ENCODE assay signal across 22 cellular contexts in the genomic region with DNA sequence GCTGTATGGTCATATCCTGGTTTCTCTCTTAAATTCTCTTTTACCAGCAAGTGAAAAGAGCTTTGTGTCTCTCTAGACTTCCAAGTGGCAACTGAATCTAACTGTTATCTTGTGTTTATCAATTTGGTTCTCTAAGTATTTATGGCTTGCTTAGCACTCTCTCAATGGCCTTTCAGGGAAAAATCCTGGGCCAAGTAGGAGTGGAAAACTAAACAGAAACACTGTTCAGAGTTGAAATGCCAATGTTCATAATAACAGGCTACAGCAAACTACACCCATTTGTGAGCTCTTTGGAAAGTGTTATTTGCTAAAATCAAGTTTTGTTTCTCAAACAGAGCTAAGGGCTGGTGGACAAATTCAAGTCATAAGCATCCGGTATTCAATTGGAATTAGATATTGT. TPM values are rescaled to one million over a fixed set of nuclear protein-coding genes. Genes with fewer than 3 reads are reported as not detected.
A peak's percentile ranks its signal among the peaks of the same experiment; 100 is the strongest.
DNase-seq lines count a peak whose midpoint lies in the region; TF ChIP-seq lines count a peak whose summit lies in the region.
"Had no signal": no experiment of that assay in that cellular context is flagged by ENCODE, and none has a peak within 500 bp of the region (broad histone marks: within the 10 kb centered on the region; RNA-seq: fewer than 3 reads in every experiment).

No MANE protein-coding gene starts in this region.

- no peaks in the 10 kb centered on the region for H3K36me3 ChIP-seq in rectal smooth muscle tissue (ENCODE audit: control insufficient read depth, insufficient read depth, low read length)
- no peaks in the 10 kb centered on the region for H3K36me3 ChIP-seq in tibial nerve
- no peaks in the 10 kb centered on the region for H3K36me3 ChIP-seq in SJCRH30
- H3K36me3 ChIP-seq in H7 (replicated peaks; ENCODE audit: control insufficient read depth, insufficient read depth, low read length): no peaks in the 10 kb centered on the region
- H3K36me3 ChIP-seq: BE2C had no signal

- DNase-seq in M059J (ENCODE audit: low read depth): peak; percentile 22
- DNase-seq in foreskin melanocyte: peak; percentile 26
- no peak for DNase-seq in tibial nerve (ENCODE audit: low spot score in 2 of 2)
- no peak for DNase-seq in DMS153 treated with DMSO at 0.1 percent for 48 hours (lab: John Stamatoyannopoulos, UW; ENCODE audit: unreplicated experiment)
- DNase-seq in SJCRH30: no peak
- DNase-seq in H7: no peak
- DNase-seq: BE2C, COR-L47, DND-41, KG1, NCI-H1105, NCI-H146, NCI-H2029 treated with DMSO at 0.1 percent for 48 hours, NCI-H524 treated with DMSO at 0.1 percent for 48 hours, NCI-H82, OCI-M1 had no signal

- no peak for TF ChIP-seq CTCF in tibial nerve (IDR thresholded peaks at IDR 0.05)

- H3K9me3 ChIP-seq in tibial nerve (no peaks in the 10 kb centered on the region), SJCRH30 (replicated peaks) (no peaks in the 10 kb centered on the region)
- H3K9me3 ChIP-seq: BE2C had no signal

- H3K27ac ChIP-seq in rectal smooth muscle tissue (ENCODE audit: low read depth, low read length) (peak overlapping the region; percentile 38), tibial nerve (peak overlapping the region in 3 of 4 donors; percentile 21 to 64 (median 53)), SJCRH30 (no peak overlapping the region)

- 23 to 39% methylated on average over 1 of the region's 1 CpG for WGBS in tibial nerve, 2 donors

- no peak overlapping the region for H3K9ac ChIP-seq in rectal smooth muscle tissue (ENCODE audit: low read length)

- TF ChIP-seq POLR2A in tibial nerve (IDR thresholded peaks at IDR 0.05): no peak

- TF ChIP-seq EP300 in tibial nerve (IDR thresholded peaks at IDR 0.05): peak in 1 of 2 donors; percentile 32

- H3K4me1 ChIP-seq in rectal smooth muscle tissue (ENCODE audit: control insufficient read depth, insufficient read depth, low read length) (peaks cover 14% of the 10 kb centered on the region), tibial nerve (peaks cover 0 to 16% (median 4%) of the 10 kb centered on the region in 4 donors), SJCRH30 (peaks cover 4% of the 10 kb centered on the region)
- H3K4me1 ChIP-seq: BE2C had no signal

- H3K4me3 ChIP-seq in rectal smooth muscle tissue (ENCODE audit: low read length) (no peak overlapping the region), tibial nerve (no peak overlapping the region), SJCRH30 (no peak overlapping the region), H7 (ENCODE audit: insufficient read depth, low read depth, low read length) (no peak overlapping the region)
- H3K4me3 ChIP-seq: GM23338 had no signal

- H3K27me3 ChIP-seq in rectal smooth muscle tissue (ENCODE audit: control insufficient read depth, insufficient read depth, low read length) (no peaks in the 10 kb centered on the region), tibial nerve (no peaks in the 10 kb centered on the region), SJCRH30 (no peaks in the 10 kb centered on the region), H7 (ENCODE audit: control insufficient read depth, insufficient read depth, low read length) (no peaks in the 10 kb centered on the region)

RNA-seq across cellular contexts. Expression of gene MMP12, which starts 10.1 kb away (rescaled TPM):
- total RNA-seq in M059J (2014; rRNA removed; shearing (Covaris generic)): 4.0 and 4.6 TPM in 2 replicates
- not detected for total RNA-seq in tibial nerve
- total RNA-seq in SJCRH30 (2014; rRNA removed; shearing (Covaris generic)): not detected in 2 replicates
- not detected in 2 replicates for total RNA-seq in H7 (2014; rRNA removed; shearing (Covaris generic))
- total RNA-seq: G401, GM23338, HT1080, Right ventricle myocardium inferior, SK-MEL-5 had no signal

RNA-seq across cellular contexts. Expression of gene MMP3, which starts 21.3 kb away (rescaled TPM):
- total RNA-seq in M059J (2014; rRNA removed; shearing (Covaris generic)): 126 and 136 TPM in 2 replicates
- total RNA-seq in tibial nerve: 100 to 1,000 TPM in 2 of 4 donors, 10 to 100 TPM in 1, 1 to 10 TPM in 1; 6.1 to 545 (median 85.1) TPM
- 0.43 and 0.71 TPM in 2 replicates for total RNA-seq in SJCRH30 (2014; rRNA removed; shearing (Covaris generic))
- not detected in 2 replicates for total RNA-seq in H7 (2014; rRNA removed; shearing (Covaris generic))
- total RNA-seq: G401, GM23338, Right ventricle myocardium inferior had no signal

Comparison
In these comparisons a context has a peak if more than half of its experiments do, and no peak if none do; other contexts are left out.
1. DNase-seq: peak in M059J (single experiment) and foreskin melanocyte (single experiment); none in tibial nerve (0 of 2), DMS153 treated with DMSO at 0.1 percent for 48 hours (single experiment), SJCRH30 (0 of 2) and H7 (single experiment).